In genomic region chr4:80016506-80016905, GRCh38 we compare ENCODE assay signal across 21 cellular contexts. TPM values are rescaled to one million over a fixed set of nuclear protein-coding genes. Genes with fewer than 3 reads are reported as not detected.
DNase-seq lines count a peak whose midpoint lies in the region; ATAC-seq and TF ChIP-seq lines count a peak whose summit lies in the region.
"Had no signal": no experiment of that assay in that cellular context is flagged by ENCODE, and none has a peak within 500 bp of the region (broad histone marks: within the 10 kb centered on the region; RNA-seq: fewer than 3 reads in every experiment).

No MANE protein-coding gene starts in this region.

- POLR2A ChIA-PET in AG04450 (lab: Yijun Ruan, JAX) = no interaction called here

- CTCF ChIA-PET in AG04450 (lab: Charles Lee) = interaction anchor here (0.5 to 0.6 kb wide), 2 partner anchors 109 to 186 kb away, joined by 4 read pairs; no protein-coding TSS in a partner anchor

- H3F3A ChIP-seq in Loucy (ENCODE audit: low read depth) = no peaks in the 10 kb centered on the region

- H3K4me2 ChIP-seq in Loucy (ENCODE audit: low read depth, low read length, poor library complexity, severe bottlenecking) (peak overlapping the region; percentile 71), osteoblast (ENCODE audit: insufficient read depth, low read length) (peak overlapping the region; percentile 58)

- H3K27ac ChIP-seq in AG04450 (ENCODE audit: low read depth, low read length) (peak overlapping the region; percentile 97), osteoblast (ENCODE audit: low read depth, low read length) (peak overlapping the region; percentile 96)

- TF ChIP-seq CTCF in AG04450 (IDR thresholded peaks at IDR 0.05; ENCODE audit: low read depth, low read length) = no peak
- no peak for TF ChIP-seq CTCF in Loucy (conservative IDR thresholded peaks at IDR 0.05; ENCODE audit: low read length)
- TF ChIP-seq CTCF in osteoblast (IDR thresholded peaks at IDR 0.05; ENCODE audit: extremely low read depth, low read depth, low read length) = no peak

- no peak overlapping the region for H3K4me3 ChIP-seq in AG04450 (ENCODE audit: low read depth, low read length)
- no peak overlapping the region for H3K4me3 ChIP-seq in Loucy (ENCODE audit: low read length, poor library complexity, severe bottlenecking)
- no peak overlapping the region for H3K4me3 ChIP-seq in osteoblast (ENCODE audit: insufficient read depth, low read length)
- H3K4me3 ChIP-seq: GM12878, mucosa of descending colon, tibial nerve had no signal

- H3K9me2 ChIP-seq in Loucy (replicated peaks; ENCODE audit: low read depth, low read length) = no peaks in the 10 kb centered on the region

- H2AFZ ChIP-seq in Loucy (ENCODE audit: low read length) (no peak overlapping the region), osteoblast (ENCODE audit: low read length) (no peak overlapping the region)

- peaks cover 54% of the 10 kb centered on the region for H3K36me3 ChIP-seq in Loucy (ENCODE audit: insufficient read depth, low read length)
- H3K36me3 ChIP-seq in osteoblast (ENCODE audit: insufficient read depth, low read length) = peaks cover 29% of the 10 kb centered on the region

- H3K4me1 ChIP-seq in Loucy (ENCODE audit: insufficient read depth, low read length, poor library complexity, severe bottlenecking) (peaks cover 45% of the 10 kb centered on the region), osteoblast (ENCODE audit: insufficient read depth, low read length) (peaks cover 42% of the 10 kb centered on the region)

- H3K9me3 ChIP-seq in AG04450 (ENCODE audit: control insufficient read depth, insufficient read depth, low read length) = no peaks in the 10 kb centered on the region
- H3K9me3 ChIP-seq in Loucy (ENCODE audit: insufficient read depth, low read depth, low read length) = no peaks in the 10 kb centered on the region
- H3K9me3 ChIP-seq in osteoblast (ENCODE audit: low read depth, low read length) = no peaks in the 10 kb centered on the region
- H3K9me3 ChIP-seq: mucosa of descending colon, tibial nerve had no signal

- peaks cover 33% of the 10 kb centered on the region for H3K79me2 ChIP-seq in Loucy (ENCODE audit: insufficient read depth, low read length)
- H3K79me2 ChIP-seq in osteoblast (ENCODE audit: insufficient read depth, low read length) = peaks cover 19% of the 10 kb centered on the region

- H4K20me1 ChIP-seq in Loucy (ENCODE audit: insufficient read depth, low read length, poor library complexity, severe bottlenecking) (no peaks in the 10 kb centered on the region), osteoblast (ENCODE audit: insufficient read depth, low read length) (no peaks in the 10 kb centered on the region)

- H3K27me3 ChIP-seq in AG04450 (ENCODE audit: control insufficient read depth, insufficient read depth, low read length) = no peaks in the 10 kb centered on the region
- H3K27me3 ChIP-seq in Loucy (ENCODE audit: insufficient read depth, low read length, poor library complexity, severe bottlenecking) = no peaks in the 10 kb centered on the region
- H3K27me3 ChIP-seq in osteoblast (ENCODE audit: insufficient read depth, low read length) = no peaks in the 10 kb centered on the region
- H3K27me3 ChIP-seq: tibial nerve had no signal

- H3K9ac ChIP-seq in Loucy (ENCODE audit: low read depth, low read length, poor library complexity, severe bottlenecking) = peak overlapping the region; percentile 67

- no peak for DNase-seq in AG04450 (ENCODE audit: low read depth, low spot score)
- DNase-seq in astrocyte of the hippocampus (ENCODE audit: low read depth, low spot score) = peak; percentile 43
- no peak for DNase-seq in osteoblast (ENCODE audit: insufficient read length, low spot score, missing footprints)
- DNase-seq in ureter (ENCODE audit: low spot score) = no peak
- no peak for DNase-seq in NCI-H524 treated with DMSO at 0.1 percent for 48 hours (lab: John Stamatoyannopoulos, UW)
- DNase-seq in NCI-H1092 treated with DMSO at 0.1 percent for 48 hours (lab: John Stamatoyannopoulos, UW) = no peak
- DNase-seq: activated CD4-positive, alpha-beta T cell treated with anti-CD3 and anti-CD28 coated beads, Interleukin-2, amount 50 U/mL, for 4 hours; activated T-cell treated with anti-CD3 and anti-CD28 coated beads, Interleukin-2, amount 50 U/mL, for 24 hours; effector CD4-positive, alpha-beta T cell; GOT3; hypothalamus; KG1; mucosa of descending colon; NCI-H187 treated with DMSO at 0.1 percent for 48 hours; small intestine had no signal

- ATAC-seq in GM21723 (IDR thresholded peaks at IDR 0.05; ENCODE audit: unreplicated experiment) = no peak
- ATAC-seq: stimulated activated memory B cell treated with anti-CD40 and anti-IgM and Interleukin-4, amounts not matched to agents 10 μg/mL and 1 μg/mL and 100 μg/mL, for 72 hours had no signal

RNA-seq across cellular contexts. Expression of gene ANTXR2, which starts 56.5 kb away (rescaled TPM):
- polyA plus RNA-seq in AG04450 (2011; rRNA removed) = 87.7 and 105 TPM in 2 replicates
- polyA minus RNA-seq in AG04450 (2011; rRNA and poly(A)+ RNA removed) = 38.8 and 65.1 TPM in 2 replicates
- total RNA-seq in osteoblast (86.9 and 97.4 TPM in 2 replicates), ureter (77.1 TPM)
- total RNA-seq: OCI-LY7 had no signal
